ENCODE assay signal across 1 cellular context in genomic region chr10:33008499-33009243, GRCh38.
TF ChIP-seq lines count a peak whose summit lies in the region.

No MANE protein-coding gene starts in this region.

TF ChIP-seq in HepG2, 621 proteins besides CTCF, POLR2A, EP300 and RAD21 (continued from another document and continues in another):
- TF ChIP-seq MNT (IDR thresholded peaks at IDR 0.05) (no peak), ZKSCAN1 (IDR thresholded peaks at IDR 0.05; ENCODE audit: low read length) (0 out of 2 replicates have a peak, but pooled peaks have one; percentile 28), MIER2 (CRISPR knock-in tag; IDR thresholded peaks at IDR 0.05) (no peak), MAFG (CRISPR knock-in tag; IDR thresholded peaks at IDR 0.05) (no peak), MTA3 (CRISPR knock-in tag; IDR thresholded peaks at IDR 0.05) (no peak), HMGA1 (CRISPR knock-in tag; conservative IDR thresholded peaks at IDR 0.05) (no peak), HNRNPL (IDR thresholded peaks at IDR 0.05; ENCODE audit: low read depth, low read length) (no peak), FOXO4 (CRISPR knock-in tag; conservative IDR thresholded peaks at IDR 0.05) (no peak), ZNF577 (CRISPR knock-in tag; IDR thresholded peaks at IDR 0.05; ENCODE audit: borderline replicate concordance, low read depth) (no peak), ZNF691 (CRISPR knock-in tag; IDR thresholded peaks at IDR 0.05; ENCODE audit: borderline replicate concordance, low read depth) (no peak), GATA4 (IDR thresholded peaks at IDR 0.05; ENCODE audit: borderline replicate concordance, low read depth) (no peak), GATAD2A (CRISPR knock-in tag; IDR thresholded peaks at IDR 0.05) (peak; percentile 41; the same call in 1 of the 2 replicates), ZNF687 (CRISPR knock-in tag; IDR thresholded peaks at IDR 0.05) (no peak), ZFYVE20 (CRISPR knock-in tag; IDR thresholded peaks at IDR 0.05; ENCODE audit: borderline replicate concordance, low read depth) (no peak), ZNF432 (CRISPR knock-in tag; IDR thresholded peaks at IDR 0.05; ENCODE audit: borderline replicate concordance) (no peak), MYNN (CRISPR knock-in tag; IDR thresholded peaks at IDR 0.05; ENCODE audit: low read depth) (no peak), SRY (CRISPR knock-in tag; IDR thresholded peaks at IDR 0.05) (no peak), ZNF230 (CRISPR knock-in tag; IDR thresholded peaks at IDR 0.05) (no peak), CBX2 (IDR thresholded peaks at IDR 0.05; ENCODE audit: low read depth, low read length) (no peak), CBX2 (CRISPR knock-in tag; IDR thresholded peaks at IDR 0.05; ENCODE audit: low read depth) (no peak), ZNF710 (CRISPR knock-in tag; IDR thresholded peaks at IDR 0.05; ENCODE audit: borderline replicate concordance) (no peak), ZNF180 (CRISPR knock-in tag; IDR thresholded peaks at IDR 0.05; ENCODE audit: borderline replicate concordance, low read depth) (no peak), ZNF605 (CRISPR knock-in tag; IDR thresholded peaks at IDR 0.05) (no peak), ZFP62 (CRISPR knock-in tag; IDR thresholded peaks at IDR 0.05) (no peak), SMARCE1 (IDR thresholded peaks at IDR 0.05; ENCODE audit: borderline replicate concordance) (no peak), ZNF331 (CRISPR knock-in tag; IDR thresholded peaks at IDR 0.05) (peak; percentile 20; the same call in 1 of the 2 replicates), ZNF761 (CRISPR knock-in tag; conservative IDR thresholded peaks at IDR 0.05) (no peak), ZBTB33 (CRISPR knock-in tag; IDR thresholded peaks at IDR 0.05) (no peak), SP2 (CRISPR knock-in tag; IDR thresholded peaks at IDR 0.05) (no peak), YEATS2 (CRISPR knock-in tag; IDR thresholded peaks at IDR 0.05; ENCODE audit: borderline replicate concordance) (peak; percentile 23; the same call in 1 of the 2 replicates), SRSF9 (IDR thresholded peaks at IDR 0.05; ENCODE audit: borderline replicate concordance, insufficient read depth, low read depth, low read length, poor library complexity, severe bottlenecking) (no peak), HOMEZ (CRISPR knock-in tag; IDR thresholded peaks at IDR 0.05; ENCODE audit: low read depth) (peak; percentile 24; the same call in 1 of the 2 replicates), ESRRA (CRISPR knock-in tag; IDR thresholded peaks at IDR 0.05; ENCODE audit: low read depth) (no peak), GMEB1 (CRISPR knock-in tag; IDR thresholded peaks at IDR 0.05; ENCODE audit: borderline replicate concordance) (no peak), ZNF124 (CRISPR knock-in tag; IDR thresholded peaks at IDR 0.05) (no peak), TRIM24 (CRISPR knock-in tag; IDR thresholded peaks at IDR 0.05) (no peak), ZNF570 (CRISPR knock-in tag; IDR thresholded peaks at IDR 0.05; ENCODE audit: borderline replicate concordance) (no peak), ZBTB43 (CRISPR knock-in tag; conservative IDR thresholded peaks at IDR 0.05) (no peak), ZNF850 (CRISPR knock-in tag; conservative IDR thresholded peaks at IDR 0.05) (no peak), ZBTB2 (CRISPR knock-in tag; IDR thresholded peaks at IDR 0.05; ENCODE audit: low read depth) (no peak), ZNF446 (CRISPR knock-in tag; IDR thresholded peaks at IDR 0.05) (no peak), MBNL3 (CRISPR knock-in tag; conservative IDR thresholded peaks at IDR 0.05) (no peak), HMG20B (CRISPR knock-in tag; conservative IDR thresholded peaks at IDR 0.05) (no peak), SPEN (CRISPR knock-in tag; IDR thresholded peaks at IDR 0.05; ENCODE audit: low read depth) (no peak), LBX2 (CRISPR knock-in tag; IDR thresholded peaks at IDR 0.05; ENCODE audit: borderline replicate concordance) (no peak)
